Comparison of ENCODE assay signal across 27 cellular contexts in the genomic region with DNA sequence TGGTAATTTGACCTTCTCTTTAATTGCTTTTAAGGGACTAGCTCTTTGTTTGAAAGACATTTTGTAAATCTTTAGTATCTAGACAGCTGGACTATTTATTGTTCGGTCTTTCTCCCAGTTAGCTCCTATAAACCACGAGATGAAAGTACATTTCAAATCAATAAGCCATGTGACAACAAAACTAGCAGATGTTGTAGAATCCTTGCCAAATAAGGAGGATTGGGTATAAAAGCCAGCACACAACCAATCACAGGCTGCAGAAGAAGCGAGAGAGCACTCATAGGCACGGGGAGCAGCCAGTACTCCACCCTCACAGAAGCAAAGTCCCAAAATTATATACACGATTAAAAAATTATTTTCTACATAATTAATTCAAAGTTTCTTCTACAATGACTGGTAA.
DNase-seq lines count a peak whose midpoint lies in the region; ATAC-seq and TF ChIP-seq lines count a peak whose summit lies in the region.
"Had no signal": no experiment of that assay in that cellular context is flagged by ENCODE, and none has a peak within 500 bp of the region (broad histone marks: within the 10 kb centered on the region; RNA-seq: fewer than 3 reads in every experiment).

No MANE protein-coding gene starts in this region.

- no peak for TF ChIP-seq CTCF in AG10803 (conservative IDR thresholded peaks at IDR 0.05; ENCODE audit: low read length)

- ATAC-seq in GM19328 (IDR thresholded peaks at IDR 0.05; ENCODE audit: unreplicated experiment) (no peak), HG03097 (IDR thresholded peaks at IDR 0.05; ENCODE audit: low FRiP score, unreplicated experiment) (no peak)
- ATAC-seq: gastroesophageal sphincter, SK-N-SH treated with all-trans-retinoic acid at 6 μM for 48 hours had no signal

- DNase-seq in AG10803 (ENCODE audit: low read depth): peak; percentile 65
- peak; percentile 19 to 63 for DNase-seq in NCI-H524 (lab: John Stamatoyannopoulos, UW)
- peak; percentile 12 for DNase-seq in fibroblast of the conjunctiva (ENCODE audit: low read depth)
- peak; percentile 53 for DNase-seq in pons (ENCODE audit: low spot score)
- DNase-seq in HPDE6-E6E7 (ENCODE audit: extremely low spot score): no peak
- DNase-seq in GM19238 (ENCODE audit: insufficient read length, low spot score): no peak
- DNase-seq: ACHN; activated B cell treated with CpG ODN at 0.5 μM for 24 hours; activated CD4-positive, alpha-beta T cell treated with anti-CD3 and anti-CD28 coated beads, Interleukin-2, amount 10 ng/mL, durations not matched to agents 7 days and 5 days; activated effector memory CD4-positive, alpha-beta T cell treated with Interleukin-2 at 50 U/mL for 16 hours; activated naive CD8-positive, alpha-beta T cell treated with anti-CD3 and anti-CD28 coated beads, Interleukin-2, amount 10 ng/mL, durations not matched to agents 7 days and 5 days; activated T-cell treated with anti-CD3 and anti-CD28 coated beads, Interleukin-2, amount 50 U/mL, for 1 hour; HCEC 1CT; Kasumi-1; mammary epithelial cell; MV-4-11; NCI-H1436; NK-92 treated with Interleukin-12 subunit alpha and Interleukin-12 subunit beta, amount 100 ng/mL, for 24 hours; retina; stimulated activated naive CD4-positive, alpha-beta T cell had no signal

- H3K4me3 ChIP-seq in AG10803 (ENCODE audit: low read length): no peak overlapping the region
- H3K4me3 ChIP-seq: BLaER1 treated with 17β-estradiol and CSF1 and Interleukin-3, amounts not matched to agents 10 nM and 100 nM; gastroesophageal sphincter; ovary; skin epidermis had no signal

Comparison
In these comparisons a context has a peak if more than half of its experiments do, and no peak if none do; other contexts are left out.
1. DNase-seq: peak in AG10803 (single experiment), NCI-H524 (2 of 2), fibroblast of the conjunctiva (single experiment) and pons (single experiment); none in HPDE6-E6E7 (single experiment) and GM19238 (single experiment).